In genomic region chr15:63405159-63405558, GRCh38 we compare ENCODE assay signal across 16 cellular contexts. TPM values are rescaled to one million over a fixed set of nuclear protein-coding genes. Genes with fewer than 3 reads are reported as not detected.
DNase-seq lines count a peak whose midpoint lies in the region; ATAC-seq and TF ChIP-seq lines count a peak whose summit lies in the region.
"Had no signal": no experiment of that assay in that cellular context is flagged by ENCODE, and none has a peak within 500 bp of the region (broad histone marks: within the 10 kb centered on the region; RNA-seq: fewer than 3 reads in every experiment).

No MANE protein-coding gene starts in this region.

- H3K23me2 ChIP-seq in H9 (ENCODE audit: insufficient read length, low read depth, low read length, poor library complexity, severe bottlenecking): no peaks in the 10 kb centered on the region

- H3K36me3 Mint-ChIP-seq in H9 (ENCODE audit: insufficient read depth in 1 of 3, low read depth in 3 of 3): no peaks in the 10 kb centered on the region
- H3K36me3 Mint-ChIP-seq: CD14-positive monocyte, natural killer cell had no signal

- no peak for TF ChIP-seq POLR2A in right lobe of liver (IDR thresholded peaks at IDR 0.05)

- no peak overlapping the region for H2BK120ac ChIP-seq in H9 (ENCODE audit: low read depth, low read length, poor library complexity, severe bottlenecking)

- H3K27me3 ChIP-seq in SK-N-SH (ENCODE audit: insufficient read depth) (no peaks in the 10 kb centered on the region), osteoblast (ENCODE audit: insufficient read depth, low read length) (no peaks in the 10 kb centered on the region), psoas muscle (ENCODE audit: insufficient read depth in 3 of 3, low read length in 2 of 3) (no peaks in the 10 kb centered on the region), H9 (ENCODE audit: insufficient read depth, low read length) (no peaks in the 10 kb centered on the region), right lobe of liver (no peaks in the 10 kb centered on the region)
- H3K27me3 ChIP-seq: hepatocyte had no signal

- H2BK5ac ChIP-seq in H9 (ENCODE audit: insufficient read length, low read length): no peak overlapping the region

- no peak overlapping the region for H2BK12ac ChIP-seq in H9 (ENCODE audit: insufficient read length, low read depth, low read length)

- ATAC-seq in SK-N-SH treated with all-trans-retinoic acid at 6 μM for 48 hours (no peak), psoas muscle (no peak), right lobe of liver (no peak)
- ATAC-seq: natural killer cell had no signal

- no peak overlapping the region for H3K23ac ChIP-seq in H9 (ENCODE audit: insufficient read length, low read depth, low read length)

- H3K4me1 ChIP-seq in SK-N-SH (ENCODE audit: control insufficient read depth in 1 of 2, insufficient read depth in 2 of 2, low read depth in 1 of 2, low read length in 1 of 2): peaks cover 3 to 13% of the 10 kb centered on the region in 2 experiments; a peak in 3 of 4 replicates
- H3K4me1 ChIP-seq in osteoblast (ENCODE audit: insufficient read depth, low read length): peaks cover 32% of the 10 kb centered on the region
- no peaks in the 10 kb centered on the region for H3K4me1 ChIP-seq in psoas muscle
- no peaks in the 10 kb centered on the region; the same call in 1 of the 2 replicates for H3K4me1 ChIP-seq in H9 (ENCODE audit: insufficient read depth, low read length)
- peaks cover 0 to 5% (median 0%) of the 10 kb centered on the region in 4 donors for H3K4me1 ChIP-seq in right lobe of liver

- no peak overlapping the region for H3T11ph ChIP-seq in H9 (ENCODE audit: low read length)

- H2BK20ac ChIP-seq in H9 (ENCODE audit: low read depth, low read length, poor library complexity, severe bottlenecking): no peak overlapping the region

- H4K20me1 ChIP-seq in SK-N-SH (ENCODE audit: insufficient read depth) (no peaks in the 10 kb centered on the region), osteoblast (ENCODE audit: insufficient read depth, low read length) (no peaks in the 10 kb centered on the region), H9 (ENCODE audit: control insufficient read depth, insufficient read depth, insufficient read length) (no peaks in the 10 kb centered on the region)

- H3K36me3 ChIP-seq in SK-N-SH (replicated peaks in 1 of 2; ENCODE audit: control insufficient read depth in 1 of 2, insufficient read depth in 2 of 2, low read length in 1 of 2) (no peaks in the 10 kb centered on the region), osteoblast (ENCODE audit: insufficient read depth, low read length) (no peaks in the 10 kb centered on the region), psoas muscle (ENCODE audit: insufficient read depth in 1 of 2, low read depth in 1 of 2) (no peaks in the 10 kb centered on the region), right lobe of liver (no peaks in the 10 kb centered on the region)

- peak overlapping the region; percentile 15; the same call in 1 of the 2 replicates for H3K4me2 ChIP-seq in SK-N-SH
- peak overlapping the region; percentile 98 for H3K4me2 ChIP-seq in osteoblast (ENCODE audit: insufficient read depth, low read length)
- H3K4me2 ChIP-seq in H9 (ENCODE audit: insufficient read depth, insufficient read length, low read length): no peak overlapping the region
- H3K4me2 ChIP-seq: hepatocyte had no signal

- H3K4me1 Mint-ChIP-seq in H9: peaks cover 6 to 11% of the 10 kb centered on the region in 2 experiments

- POLR2A ChIA-PET in SK-N-SH (lab: Yijun Ruan, JAX): no interaction called here

- no peak overlapping the region for H3K9ac ChIP-seq in SK-N-SH
- H3K9ac ChIP-seq in H9 (ENCODE audit: extremely low read depth, insufficient read length, low read length): no peak overlapping the region

- TF ChIP-seq RAD21 in SK-N-SH (IDR thresholded peaks at IDR 0.05; ENCODE audit: low read length): no peak

- H3K4ac ChIP-seq in H9 (ENCODE audit: low read depth, low read length): no peak overlapping the region

- TF ChIP-seq CTCF in SK-N-SH (IDR thresholded peaks at IDR 0.05): no peak
- TF ChIP-seq CTCF in VCaP (conservative IDR thresholded peaks at IDR 0.05): no peak
- TF ChIP-seq CTCF in osteoblast (IDR thresholded peaks at IDR 0.05; ENCODE audit: extremely low read depth, low read depth, low read length): no peak
- TF ChIP-seq CTCF in psoas muscle (IDR thresholded peaks at IDR 0.05): no peak
- no peak for TF ChIP-seq CTCF in H9 (conservative IDR thresholded peaks at IDR 0.05)
- TF ChIP-seq CTCF in right lobe of liver (IDR thresholded peaks at IDR 0.05): no peak

- H3K18ac ChIP-seq in H9 (ENCODE audit: insufficient read length, low read depth, low read length): no peak overlapping the region

- H3F3A ChIP-seq in SK-N-SH (replicated peaks; ENCODE audit: insufficient read depth): peaks cover 5% of the 10 kb centered on the region

- no peaks in the 10 kb centered on the region for H3K79me2 ChIP-seq in SK-N-SH (ENCODE audit: insufficient read depth)
- H3K79me2 ChIP-seq in osteoblast (ENCODE audit: insufficient read depth, low read length): no peaks in the 10 kb centered on the region
- no peaks in the 10 kb centered on the region for H3K79me2 ChIP-seq in H9 (ENCODE audit: insufficient read depth, low read length)
- H3K79me2 ChIP-seq: hepatocyte had no signal

- CTCF ChIA-PET in SK-N-SH (lab: Yijun Ruan, JAX): interaction anchor here (0.6 to 3.2 kb wide), 10 partner anchors 9 to 239 kb away, joined by 3 to 15 read pairs (median 4); no protein-coding TSS in a partner anchor

- H4K91ac ChIP-seq in H9 (ENCODE audit: insufficient read length, low read depth, low read length): no peak overlapping the region

- H3K4me3 ChIP-seq in SK-N-SH (ENCODE audit: low read depth in 2 of 2, low read length in 1 of 2): 0 out of 4 replicates have a peak overlapping the region, but pooled peaks of 1 of the 2 experiments have one; percentile 28
- H3K4me3 ChIP-seq in Jurkat, Clone E6-1 (ENCODE audit: low read length): no peak overlapping the region
- H3K4me3 ChIP-seq in osteoblast (ENCODE audit: insufficient read depth, low read length): peak overlapping the region; percentile 73
- no peak overlapping the region for H3K4me3 ChIP-seq in psoas muscle
- H3K4me3 ChIP-seq in right lobe of liver: no peak overlapping the region
- H3K4me3 ChIP-seq: hepatocyte had no signal

- H3K9me3 Mint-ChIP-seq in H9: no peaks in the 10 kb centered on the region; a peak in 1 of 5 replicates
- H3K9me3 Mint-ChIP-seq: endodermal cell, natural killer cell had no signal

- H3K4me3 Mint-ChIP-seq in H9: no peak overlapping the region
- H3K4me3 Mint-ChIP-seq: CD14-positive monocyte, endodermal cell, natural killer cell had no signal

- peak overlapping the region; percentile 57; the same call in 1 of the 2 replicates for H2AFZ ChIP-seq in SK-N-SH (ENCODE audit: low read depth)
- peak overlapping the region; percentile 95 for H2AFZ ChIP-seq in osteoblast (ENCODE audit: low read length)
- no peak overlapping the region for H2AFZ ChIP-seq in H9 (ENCODE audit: low read length)
- H2AFZ ChIP-seq: hepatocyte had no signal

- peak overlapping the region in 1 of 2 experiments; percentile 27; a peak in 2 of 4 replicates for H3K27ac ChIP-seq in SK-N-SH (ENCODE audit: low read depth in 2 of 2, low read length in 1 of 2)
- H3K27ac ChIP-seq in VCaP: peak overlapping the region; percentile 88; the same call in 1 of the 2 replicates
- peak overlapping the region; percentile 94 for H3K27ac ChIP-seq in osteoblast (ENCODE audit: low read depth, low read length)
- H3K27ac ChIP-seq in psoas muscle: no peak overlapping the region
- H3K27ac ChIP-seq in H9 (ENCODE audit: insufficient read length, low read depth, low read length): no peak overlapping the region
- H3K27ac ChIP-seq in right lobe of liver: no peak overlapping the region
- H3K27ac ChIP-seq: hepatocyte had no signal

- no peak overlapping the region for H3K56ac ChIP-seq in H9 (ENCODE audit: insufficient read length, low read depth, low read length)

- TF ChIP-seq EP300 in SK-N-SH (IDR thresholded peaks at IDR 0.05; ENCODE audit: borderline replicate concordance in 1 of 2, low read depth in 1 of 2, low read length in 1 of 2): no peak

- DNase-seq in SK-N-SH: no peak
- DNase-seq in Jurkat, Clone E6-1 (ENCODE audit: low read depth, low spot score): peak; percentile 32
- peak; percentile 66 for DNase-seq in osteoblast (ENCODE audit: insufficient read length, low spot score, missing footprints)
- no peak for DNase-seq in psoas muscle
- DNase-seq in H9: no peak
- DNase-seq in right lobe of liver: no peak
- DNase-seq: activated CD4-positive, CD25-positive, alpha-beta regulatory T cell; activated gamma-delta T cell; endodermal cell; natural killer cell; stimulated activated CD4-positive, alpha-beta T cell treated with anti-CD3 and anti-CD28 coated beads, Interleukin-12 subunit alpha, Interleukin-12 subunit beta, amount 100 ng/mL, for 4 hours; T-helper 1 cell had no signal

- H2BK15ac ChIP-seq in H9 (ENCODE audit: low read depth, low read length): no peak overlapping the region

- H4K5ac ChIP-seq in H9 (ENCODE audit: insufficient read length, low read depth, low read length): no peak overlapping the region

- no peaks in the 10 kb centered on the region for H3K9me3 ChIP-seq in SK-N-SH
- H3K9me3 ChIP-seq in osteoblast (ENCODE audit: low read depth, low read length): no peaks in the 10 kb centered on the region
- H3K9me3 ChIP-seq in psoas muscle: no peaks in the 10 kb centered on the region
- H3K9me3 ChIP-seq in H9 (ENCODE audit: control insufficient read depth, low read depth, low read length): no peaks in the 10 kb centered on the region
- no peaks in the 10 kb centered on the region for H3K9me3 ChIP-seq in right lobe of liver

- H2AK5ac ChIP-seq in H9 (ENCODE audit: insufficient read length, low read length): no peak overlapping the region

- H3K79me1 ChIP-seq in H9 (ENCODE audit: insufficient read depth, low read depth, low read length, poor library complexity, severe bottlenecking): no peaks in the 10 kb centered on the region

- WGBS in SK-N-SH (ENCODE audit: low lambda C conversion rate): 99% methylated on average over 4 of the region's 5 CpGs
- WGBS in psoas muscle, 3 donors: 94 to 96% (median 95%) methylated on average over 5 of the region's 5 CpGs
- WGBS in H9 (ENCODE audit: extremely low coverage, insufficient read length, low lambda C conversion rate): no CpG with 5 or more reads among the region's 5 CpGs
- 88% methylated on average over 5 of the region's 5 CpGs for WGBS in right lobe of liver (ENCODE audit: insufficient coverage, low coverage, low lambda C conversion rate, missing lambda C conversion rate)

- no peak overlapping the region for H3K14ac ChIP-seq in H9 (ENCODE audit: insufficient read depth, low read length)

- no peaks in the 10 kb centered on the region for H3K9me2 ChIP-seq in SK-N-SH

- intact Hi-C loops in psoas muscle (cut with DNase I): loop anchor here in 1 of 2 donors (10.0 kb wide), 1 partner anchor 230 kb away; no protein-coding TSS in a partner anchor
- intact Hi-C loops in right lobe of liver (cut with DNase I): no loop called here

- H3K27ac Mint-ChIP-seq in H9: no peak overlapping the region
- H3K27ac Mint-ChIP-seq: endodermal cell, natural killer cell had no signal

- H3K27me3 Mint-ChIP-seq in H9 (ENCODE audit: low read depth): peaks cover 4% of the 10 kb centered on the region; the same call in 1 of the 2 replicates

- H4K8ac ChIP-seq in H9 (replicated peaks; ENCODE audit: insufficient read length, low read depth, low read length): no peak overlapping the region

RNA-seq across cellular contexts. Expression of gene CA12, which starts 23.5 kb away (rescaled TPM):
- polyA plus RNA-seq in SK-N-SH (2012; rRNA removed) (39.4 and 44.3 TPM in 2 replicates), psoas muscle (under 1 TPM; 0.01 to 0.25 (median 0.09) TPM)
- 32.6 and 41.3 TPM in 2 replicates for polyA plus RNA-seq in SK-N-SH (2012; cell fraction: cytosol; rRNA removed)
- 25.4 and 33.6 TPM in 2 replicates for polyA plus RNA-seq in SK-N-SH (2012; cell fraction: nucleus; rRNA removed)
- polyA plus RNA-seq in Jurkat, Clone E6-1 (2012; ENCODE audit: insufficient read depth, insufficient read length): 0.38 TPM
- total RNA-seq in osteoblast (107 and 114 TPM in 2 replicates), psoas muscle (under 1 TPM; 0.08 to 0.17 (median 0.17) TPM), H9 (2021) (0.42 and 0.68 TPM in 2 replicates), right lobe of liver (10 to 100 TPM in 2 of 6 experiments, 1 to 10 TPM in 1, under 1 TPM in 3; 0.02 to 18.3 (median 1.4) TPM)
- total RNA-seq: natural killer cell had no signal
- polyA plus RNA-seq: CD14-positive monocyte had no signal

Comparison
In these comparisons a context has a peak if more than half of its experiments do, and no peak if none do; other contexts are left out.
1. DNase-seq: peak in Jurkat, Clone E6-1 (single experiment) and osteoblast (single experiment); none in SK-N-SH (single experiment), psoas muscle (0 of 2), H9 (single experiment) and right lobe of liver (0 of 3).
2. H3K27ac ChIP-seq: peak in VCaP (single experiment) and osteoblast (single experiment); none in psoas muscle (single experiment), H9 (single experiment) and right lobe of liver (0 of 3).